Comparison of ENCODE assay signal across 19 cellular contexts in the genomic region with DNA sequence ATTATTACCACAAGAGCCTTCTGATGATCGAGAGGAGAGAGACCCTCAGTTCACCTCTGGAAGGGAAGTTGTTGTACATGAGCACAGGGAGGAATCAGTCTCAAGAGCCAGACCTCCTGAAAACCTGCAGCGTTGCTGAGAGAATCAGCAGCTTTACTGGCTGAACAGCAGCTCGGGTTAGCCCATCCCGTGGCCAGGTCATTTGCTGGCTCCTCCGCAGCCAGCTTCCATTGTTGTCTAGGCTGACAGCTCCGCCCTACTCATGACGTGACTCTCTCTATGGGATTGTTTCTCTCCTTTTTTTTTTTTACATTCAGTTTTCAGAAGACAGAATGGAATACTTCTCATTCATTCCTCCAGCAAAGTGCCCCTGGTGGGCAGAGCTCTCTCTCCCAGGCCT.
DNase-seq lines count a peak whose midpoint lies in the region; ATAC-seq and TF ChIP-seq lines count a peak whose summit lies in the region.
"Had no signal": no experiment of that assay in that cellular context is flagged by ENCODE, and none has a peak within 500 bp of the region (broad histone marks: within the 10 kb centered on the region; RNA-seq: fewer than 3 reads in every experiment).

No MANE protein-coding gene starts in this region.

- no peak overlapping the region for H3K9ac ChIP-seq in SK-N-SH
- H3K9ac ChIP-seq: BLaER1 had no signal

- H3K27ac Mint-ChIP-seq in WTC11: peak overlapping the region; percentile 78
- H3K27ac Mint-ChIP-seq in activated naive CD4-positive, alpha-beta T cell treated with anti-CD3 and anti-CD28 coated beads, Interleukin-2, amount 10 ng/mL, durations not matched to agents 7 days and 5 days: no peak overlapping the region
- H3K27ac Mint-ChIP-seq: activated CD4-positive, alpha-beta T cell treated with anti-CD3 and anti-CD28 coated beads for 36 hours; activated T-cell treated with anti-CD3 and anti-CD28 coated beads, Interleukin-2, amount 50 U/mL, for 72 hours; T-helper 1 cell treated with Interleukin-12 subunit alpha and Interleukin-12 subunit beta and Interleukin-4 antibody, amounts not matched to agents 30 μg/mL and 1 μg/mL, for 36 hours had no signal

- no peaks in the 10 kb centered on the region for H3F3A ChIP-seq in SK-N-SH (replicated peaks; ENCODE audit: insufficient read depth)

- CTCF ChIA-PET in WTC11 (lab: Charles Lee): interaction anchor here (0.8 to 9.2 kb wide), 7 partner anchors 19 to 475 kb away, joined by 3 to 307 read pairs (median 4); partner anchors contain the start of genes IFT43 and TGFB3
- CTCF ChIA-PET in activated naive CD4-positive, alpha-beta T cell treated with anti-CD3 and anti-CD28 coated beads, Interleukin-2, amount 10 ng/mL, durations not matched to agents 7 days and 5 days (lab: Charles Lee): no interaction called here
- CTCF ChIA-PET in SK-N-SH (lab: Yijun Ruan, JAX): interaction anchor here (1.3 to 14.8 kb wide), 3 partner anchors 29 to 67 kb away, joined by 3 to 550 read pairs (median 3); partner anchors contain the start of genes IFT43 and TGFB3

- H3K27ac ChIP-seq in SK-N-SH (ENCODE audit: low read depth in 2 of 2, low read length in 1 of 2): no peak overlapping the region
- H3K27ac ChIP-seq: BLaER1, body of pancreas, epithelial cell of prostate had no signal

- ATAC-seq in WTC11: peak; percentile 94
- peak; percentile 63 for ATAC-seq in left colon
- ATAC-seq in GM21786 (IDR thresholded peaks at IDR 0.05; ENCODE audit: unreplicated experiment): no peak
- no peak for ATAC-seq in GM18870 (IDR thresholded peaks at IDR 0.05; ENCODE audit: unreplicated experiment)
- ATAC-seq: activated CD4-positive, alpha-beta T cell treated with anti-CD3 and anti-CD28 coated beads for 36 hours; activated T-cell treated with anti-CD3 and anti-CD28 coated beads, Interleukin-2, amount 50 U/mL, for 72 hours; body of pancreas; GM12878; stimulated activated naive CD8-positive, alpha-beta T cell treated with anti-CD3 and anti-CD28 coated beads, Interleukin-15, amount 100 ng/mL, for 72 hours had no signal

- no peaks in the 10 kb centered on the region for H3K9me2 ChIP-seq in SK-N-SH

- no peak overlapping the region for H3K4me3 ChIP-seq in SK-N-SH (ENCODE audit: low read depth in 2 of 2, low read length in 1 of 2)
- H3K4me3 ChIP-seq: BLaER1, body of pancreas, GM12878 had no signal

- no peaks in the 10 kb centered on the region for H3K79me2 ChIP-seq in SK-N-SH (ENCODE audit: insufficient read depth)

- H2AFZ ChIP-seq in SK-N-SH (ENCODE audit: low read depth): no peak overlapping the region

- H3K27me3 Mint-ChIP-seq in WTC11 (ENCODE audit: low read depth): no peaks in the 10 kb centered on the region
- H3K27me3 Mint-ChIP-seq in activated naive CD4-positive, alpha-beta T cell treated with anti-CD3 and anti-CD28 coated beads, Interleukin-2, amount 10 ng/mL, durations not matched to agents 7 days and 5 days: no peaks in the 10 kb centered on the region
- H3K27me3 Mint-ChIP-seq: activated CD4-positive, alpha-beta T cell treated with anti-CD3 and anti-CD28 coated beads for 36 hours; stimulated activated naive CD8-positive, alpha-beta T cell treated with anti-CD3 and anti-CD28 coated beads, Interleukin-15, amount 100 ng/mL, for 72 hours had no signal

- H3K36me3 ChIP-seq in SK-N-SH (replicated peaks in 1 of 2; ENCODE audit: control insufficient read depth in 1 of 2, insufficient read depth in 2 of 2, low read length in 1 of 2): peaks cover 0 to 4% of the 10 kb centered on the region in 2 experiments

- peaks cover 0 to 19% of the 10 kb centered on the region in 2 experiments; a peak in 2 of 4 replicates for H3K4me1 ChIP-seq in SK-N-SH (ENCODE audit: control insufficient read depth in 1 of 2, insufficient read depth in 2 of 2, low read depth in 1 of 2, low read length in 1 of 2)
- H3K4me1 ChIP-seq: body of pancreas had no signal

- H4K20me1 ChIP-seq in SK-N-SH (ENCODE audit: insufficient read depth): no peaks in the 10 kb centered on the region
- H4K20me1 ChIP-seq: BLaER1 had no signal

- no peak for TF ChIP-seq CTCF in WTC11 (IDR thresholded peaks at IDR 0.05)
- no peak for TF ChIP-seq CTCF in SK-N-SH (IDR thresholded peaks at IDR 0.05)

- no peaks in the 10 kb centered on the region for H3K9me3 ChIP-seq in SK-N-SH
- H3K9me3 ChIP-seq: BLaER1, body of pancreas had no signal

- H3K36me3 Mint-ChIP-seq in WTC11: no peaks in the 10 kb centered on the region
- no peaks in the 10 kb centered on the region for H3K36me3 Mint-ChIP-seq in activated naive CD4-positive, alpha-beta T cell treated with anti-CD3 and anti-CD28 coated beads, Interleukin-2, amount 10 ng/mL, durations not matched to agents 7 days and 5 days

- no peak overlapping the region for H3K4me3 Mint-ChIP-seq in WTC11
- H3K4me3 Mint-ChIP-seq in activated naive CD4-positive, alpha-beta T cell treated with anti-CD3 and anti-CD28 coated beads, Interleukin-2, amount 10 ng/mL, durations not matched to agents 7 days and 5 days: no peak overlapping the region
- H3K4me3 Mint-ChIP-seq: activated CD4-positive, alpha-beta T cell treated with anti-CD3 and anti-CD28 coated beads for 36 hours; activated T-cell treated with anti-CD3 and anti-CD28 coated beads, Interleukin-2, amount 50 U/mL, for 72 hours; stimulated activated naive CD8-positive, alpha-beta T cell treated with anti-CD3 and anti-CD28 coated beads, Interleukin-15, amount 100 ng/mL, for 72 hours; T-helper 1 cell treated with Interleukin-12 subunit alpha and Interleukin-12 subunit beta and Interleukin-4 antibody, amounts not matched to agents 30 μg/mL and 1 μg/mL, for 36 hours had no signal

- DNase-seq in WTC11 (ENCODE audit: low spot score) (peak; percentile 57), dermis microvascular lymphatic vessel endothelial cell (ENCODE audit: low read depth in 2 of 2) (peak; percentile 74 to 86), left colon (peak; percentile 29 to 42), pulmonary artery endothelial cell (ENCODE audit: low read depth, low spot score) (peak; percentile 40), SK-N-SH (no peak)
- no peak for DNase-seq in activated naive CD4-positive, alpha-beta T cell treated with anti-CD3 and anti-CD28 coated beads, Interleukin-2, amount 10 ng/mL, durations not matched to agents 7 days and 5 days
- DNase-seq: activated CD4-positive, alpha-beta T cell treated with anti-CD3 and anti-CD28 coated beads for 36 hours; activated T-cell treated with anti-CD3 and anti-CD28 coated beads, Interleukin-2, amount 50 U/mL, for 72 hours; body of pancreas; DMS79 treated with DMSO at 0.1 percent for 48 hours; MM.1S; NCI-H510A; stimulated activated naive CD8-positive, alpha-beta T cell treated with anti-CD3 and anti-CD28 coated beads, Interleukin-15, amount 100 ng/mL, for 72 hours had no signal

- H3K4me1 Mint-ChIP-seq in WTC11: peaks cover 19% of the 10 kb centered on the region
- H3K4me1 Mint-ChIP-seq in activated naive CD4-positive, alpha-beta T cell treated with anti-CD3 and anti-CD28 coated beads, Interleukin-2, amount 10 ng/mL, durations not matched to agents 7 days and 5 days: no peaks in the 10 kb centered on the region
- H3K4me1 Mint-ChIP-seq: activated CD4-positive, alpha-beta T cell treated with anti-CD3 and anti-CD28 coated beads for 36 hours; stimulated activated naive CD8-positive, alpha-beta T cell treated with anti-CD3 and anti-CD28 coated beads, Interleukin-15, amount 100 ng/mL, for 72 hours had no signal

- no peak for TF ChIP-seq RAD21 in SK-N-SH (IDR thresholded peaks at IDR 0.05; ENCODE audit: low read length)

- H3K4me2 ChIP-seq in SK-N-SH: no peak overlapping the region
- H3K4me2 ChIP-seq: BLaER1 had no signal

- no peaks in the 10 kb centered on the region for H3K9me3 Mint-ChIP-seq in WTC11
- no peaks in the 10 kb centered on the region for H3K9me3 Mint-ChIP-seq in activated naive CD4-positive, alpha-beta T cell treated with anti-CD3 and anti-CD28 coated beads, Interleukin-2, amount 10 ng/mL, durations not matched to agents 7 days and 5 days
- H3K9me3 Mint-ChIP-seq: activated T-cell treated with anti-CD3 and anti-CD28 coated beads, Interleukin-2, amount 50 U/mL, for 72 hours; stimulated activated naive CD8-positive, alpha-beta T cell treated with anti-CD3 and anti-CD28 coated beads, Interleukin-15, amount 100 ng/mL, for 72 hours; T-helper 1 cell treated with Interleukin-12 subunit alpha and Interleukin-12 subunit beta and Interleukin-4 antibody, amounts not matched to agents 30 μg/mL and 1 μg/mL, for 36 hours had no signal

- POLR2A ChIA-PET in WTC11 (lab: Charles Lee): interaction anchor here (0.6 kb wide), 1 partner anchor 883 kb away, joined by 4 read pairs; no protein-coding TSS in a partner anchor
- POLR2A ChIA-PET in SK-N-SH (lab: Yijun Ruan, JAX): no interaction called here

- H3K27me3 ChIP-seq in SK-N-SH (ENCODE audit: insufficient read depth): no peaks in the 10 kb centered on the region
- H3K27me3 ChIP-seq: BLaER1, body of pancreas had no signal

- WGBS in SK-N-SH (ENCODE audit: low lambda C conversion rate): 98% methylated on average over 7 of the region's 7 CpGs

- TF ChIP-seq EP300 in SK-N-SH (IDR thresholded peaks at IDR 0.05; ENCODE audit: borderline replicate concordance in 1 of 2, low read depth in 1 of 2, low read length in 1 of 2): no peak

- intact Hi-C loops in left colon (cut with DNase I, micrococcal nuclease): no loop called here

TF ChIP-seq in WTC11, 78 proteins besides CTCF, POLR2A, EP300 and RAD21 (continues in another document):
- TF ChIP-seq, protein P1, sequence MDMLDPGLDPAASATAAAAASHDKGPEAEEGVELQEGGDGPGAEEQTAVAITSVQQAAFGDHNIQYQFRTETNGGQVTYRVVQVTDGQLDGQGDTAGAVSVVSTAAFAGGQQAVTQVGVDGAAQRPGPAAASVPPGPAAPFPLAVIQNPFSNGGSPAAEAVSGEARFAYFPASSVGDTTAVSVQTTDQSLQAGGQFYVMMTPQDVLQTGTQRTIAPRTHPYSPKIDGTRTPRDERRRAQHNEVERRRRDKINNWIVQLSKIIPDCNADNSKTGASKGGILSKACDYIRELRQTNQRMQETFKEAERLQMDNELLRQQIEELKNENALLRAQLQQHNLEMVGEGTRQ (CRISPR knock-in tag; IDR thresholded peaks at IDR 0.05): no peak
- TF ChIP-seq ZNF219 (CRISPR knock-in tag; IDR thresholded peaks at IDR 0.05; ENCODE audit: borderline replicate concordance) (no peak), IRF2 (CRISPR knock-in tag; IDR thresholded peaks at IDR 0.05; ENCODE audit: borderline replicate concordance, low read depth) (no peak)

TF ChIP-seq in SK-N-SH, 30 proteins besides CTCF, POLR2A, EP300 and RAD21 (continues in another document):
- TF ChIP-seq GATA2 (CRISPR knock-in tag; IDR thresholded peaks at IDR 0.05) (no peak), EZH2phosphoT487 (IDR thresholded peaks at IDR 0.05; ENCODE audit: borderline replicate concordance, low read depth) (no peak), CHD2 (IDR thresholded peaks at IDR 0.05; ENCODE audit: low read length, partially characterized antibody) (no peak), ELF1 (IDR thresholded peaks at IDR 0.05) (no peak), RCOR1 (IDR thresholded peaks at IDR 0.05; ENCODE audit: low read length) (no peak), GABPA (IDR thresholded peaks at IDR 0.05; ENCODE audit: low read depth) (no peak), TEAD4 (IDR thresholded peaks at IDR 0.05; ENCODE audit: borderline replicate concordance, insufficient read depth) (no peak)

Comparison
In these comparisons a context has a peak if more than half of its experiments do, and no peak if none do; other contexts are left out.
1. ATAC-seq: peak in WTC11 (single experiment) and left colon (single experiment); none in GM21786 (single experiment) and GM18870 (single experiment).
2. DNase-seq: peak in WTC11 (single experiment), dermis microvascular lymphatic vessel endothelial cell (2 of 2), left colon (2 of 2) and pulmonary artery endothelial cell (single experiment); none in activated naive CD4-positive, alpha-beta T cell treated with anti-CD3 and anti-CD28 coated beads, Interleukin-2, amount 10 ng/mL, durations not matched to agents 7 days and 5 days (single experiment) and SK-N-SH (single experiment).